In genomic region chr16:8733849-8734540, GRCh38 we compare ENCODE assay signal across 20 cellular contexts.
"Had no signal": no experiment of that assay in that cellular context is flagged by ENCODE, and none has a peak within 500 bp of the region (broad histone marks: within the 10 kb centered on the region; RNA-seq: fewer than 3 reads in every experiment).

No MANE protein-coding gene starts in this region.

- H3K27me3 ChIP-seq: esophagus muscularis mucosa, gastroesophageal sphincter, sigmoid colon, testis, transverse colon had no signal

- FAIRE-seq: keratinocyte had no signal

- H3K4me3 ChIP-seq: coronary artery, esophagus muscularis mucosa, gastroesophageal sphincter, left ventricle myocardium inferior, lower lobe of right lung, sigmoid colon, skin epidermis, transverse colon had no signal

- H3K36me3 ChIP-seq: left ventricle myocardium inferior, lower lobe of right lung, transverse colon had no signal

- DNase-seq: effector CD4-positive, alpha-beta T cell; immature natural killer cell; left cardiac atrium; left ventricle myocardium inferior; lower lobe of right lung; mesenchymal stem cell; midbrain; nephron progenitor cell; stimulated activated CD4-positive, alpha-beta T cell treated with anti-CD3 and anti-CD28 coated beads, Interleukin-2, amount 100 ng/mL, for 24 hours; stimulated activated CD4-positive, alpha-beta T cell treated with anti-CD3 and anti-CD28 coated beads, Interleukin-4, amount 100 ng/mL, for 4 hours; stimulated activated naive B cell treated with anti-CD40 and anti-IgM and Interleukin-4, amounts not matched to agents 10 μg/mL and 1 μg/mL and 100 μg/mL, for 72 hours; stimulated activated naive CD8-positive, alpha-beta T cell treated with anti-CD3 and anti-CD28 coated beads, Interleukin-15, amount 100 ng/mL, for 72 hours; testis; transverse colon had no signal

- H3K9me3 ChIP-seq: esophagus muscularis mucosa, gastroesophageal sphincter, left ventricle myocardium inferior, lower lobe of right lung, sigmoid colon, testis, transverse colon had no signal

- H3K27ac ChIP-seq: coronary artery, esophagus muscularis mucosa, gastroesophageal sphincter, left ventricle myocardium inferior, lower lobe of right lung, sigmoid colon, skin epidermis, testis, transverse colon had no signal

- ATAC-seq: gastroesophageal sphincter; left cardiac atrium; lower lobe of right lung; stimulated activated naive B cell treated with anti-CD40 and anti-IgM and Interleukin-4, amounts not matched to agents 10 μg/mL and 1 μg/mL and 100 μg/mL, for 72 hours; stimulated activated naive CD8-positive, alpha-beta T cell treated with anti-CD3 and anti-CD28 coated beads, Interleukin-15, amount 100 ng/mL, for 72 hours had no signal

- H3K4me1 ChIP-seq: gastroesophageal sphincter, left ventricle myocardium inferior, lower lobe of right lung, sigmoid colon, transverse colon had no signal
